Comparison of ENCODE assay signal across 20 cellular contexts in the genomic region with DNA sequence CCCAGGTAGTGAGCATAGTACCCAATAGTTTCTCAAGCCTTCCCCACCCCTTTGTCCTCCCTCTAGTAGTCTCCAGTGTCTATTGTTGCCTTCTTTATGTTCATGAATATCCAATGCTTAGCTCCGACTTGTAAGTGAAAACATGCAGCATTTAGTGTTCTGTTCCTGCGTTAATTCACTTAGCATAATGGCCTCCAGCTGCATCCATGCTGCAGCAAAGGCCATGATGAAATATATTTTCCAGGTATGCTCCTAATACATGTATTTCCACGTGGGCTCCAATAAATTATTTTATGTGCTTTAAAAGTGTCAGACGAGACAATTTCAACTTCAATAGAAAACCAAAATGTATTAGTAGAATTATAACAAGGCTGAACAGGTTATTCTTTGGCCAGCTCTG.
"Had no signal": no experiment of that assay in that cellular context is flagged by ENCODE, and none has a peak within 500 bp of the region (broad histone marks: within the 10 kb centered on the region; RNA-seq: fewer than 3 reads in every experiment).

No MANE protein-coding gene starts in this region.

- ATAC-seq: natural killer cell; psoas muscle; right cardiac atrium; right lobe of liver; stimulated activated effector memory CD8-positive, alpha-beta T cell treated with anti-CD3 and anti-CD28 coated beads, Interleukin-12 subunit alpha, Interleukin-12 subunit beta, amount 100 ng/mL, for 72 hours; stimulated activated naive B cell treated with anti-CD40 and anti-IgM and Interleukin-4, amounts not matched to agents 10 μg/mL and 1 μg/mL and 100 μg/mL, for 72 hours had no signal

- DNase-seq: natural killer cell; occipital lobe; ovary; posterior cingulate gyrus; psoas muscle; right cardiac atrium; right lobe of liver; sigmoid colon; small intestine; stimulated activated CD4-positive, alpha-beta T cell treated with anti-CD3 and anti-CD28 coated beads, Interleukin-15, amount 100 ng/mL, for 24 hours; stimulated activated CD4-positive, alpha-beta T cell treated with anti-CD3 and anti-CD28 coated beads, Interleukin-2, amount 100 ng/mL, for 24 hours; stimulated activated CD4-positive, alpha-beta T cell treated with anti-CD3 and anti-CD28 coated beads, Interleukin-2, amount 100 ng/mL, for 48 hours; stimulated activated CD4-positive, alpha-beta T cell treated with anti-CD3 and anti-CD28 coated beads, Interleukin-4, amount 100 ng/mL, for 24 hours; stimulated activated naive B cell treated with anti-CD40 and anti-IgM and Interleukin-4, amounts not matched to agents 10 μg/mL and 1 μg/mL and 100 μg/mL, for 72 hours; stimulated activated naive CD4-positive, alpha-beta T cell treated with Interleukin-2 at 50 U/mL for 16 hours; stomach; thyroid gland; trophoblast cell; upper lobe of left lung had no signal
